In the genomic region with DNA sequence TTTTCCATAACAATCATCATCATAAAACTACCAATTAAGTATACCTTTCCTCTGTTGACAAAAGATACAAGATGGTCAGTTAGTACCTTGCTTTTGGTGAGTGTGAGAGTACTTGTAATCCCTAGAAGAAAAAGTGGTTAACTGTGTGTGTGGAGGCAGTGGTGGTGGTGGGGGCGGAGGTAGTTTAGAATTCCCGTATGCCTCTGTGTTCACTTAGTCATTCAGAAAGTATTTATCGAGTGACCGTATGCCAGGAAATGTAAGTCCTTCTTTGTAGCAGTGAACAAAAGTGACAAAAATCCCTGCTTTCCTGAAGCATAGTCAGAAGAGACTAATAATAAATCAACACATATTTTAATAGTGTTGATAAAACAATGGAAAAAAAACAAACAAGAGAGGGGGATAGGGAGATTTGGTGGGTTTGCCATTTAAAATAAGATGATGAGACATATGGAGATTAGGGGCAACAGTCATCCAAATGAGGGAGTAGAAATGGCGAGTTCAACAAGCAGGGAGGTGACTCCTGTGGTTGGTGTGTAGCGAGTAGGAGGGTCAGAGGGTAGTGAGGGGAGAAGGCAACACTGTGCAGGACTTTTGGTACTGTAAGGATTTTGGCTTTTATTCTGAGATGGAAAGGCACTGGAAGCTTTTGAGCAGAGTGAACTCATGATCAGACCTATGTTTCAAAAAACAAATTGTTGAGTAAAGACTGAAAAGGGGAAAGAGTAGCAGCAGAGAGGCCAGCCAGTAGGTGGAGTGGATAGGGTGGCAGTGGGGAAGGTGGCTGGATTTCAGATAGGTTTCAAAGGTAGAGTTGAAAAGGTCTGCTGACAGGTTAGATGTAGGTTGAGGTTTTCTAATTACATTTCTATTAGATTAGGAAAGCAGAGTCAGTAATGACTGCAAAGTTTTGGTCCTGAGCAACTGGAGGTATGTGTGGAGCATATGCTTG, we compare ENCODE assay signal across 12 cellular contexts. TPM values are rescaled to one million over a fixed set of nuclear protein-coding genes. Genes with fewer than 3 reads are reported as not detected.
A peak's percentile ranks its signal among the peaks of the same experiment; 100 is the strongest.
DNase-seq lines count a peak whose midpoint lies in the region; ATAC-seq and TF ChIP-seq lines count a peak whose summit lies in the region.
"Had no signal": no experiment of that assay in that cellular context is flagged by ENCODE, and none has a peak within 500 bp of the region (broad histone marks: within the 10 kb centered on the region; RNA-seq: fewer than 3 reads in every experiment).

No MANE protein-coding gene starts in this region.

- H3K36me3 ChIP-seq in psoas muscle (ENCODE audit: insufficient read depth in 1 of 2, low read depth in 1 of 2) (peaks cover 3 to 12% of the 10 kb centered on the region in 2 donors), neural progenitor cell (no peaks in the 10 kb centered on the region)

- peak; percentile 66 for DNase-seq in HS-27A (ENCODE audit: low read depth)
- peak; percentile 91 for DNase-seq in choroid plexus epithelial cell (ENCODE audit: low read depth)
- peak in 1 of 2 donors; percentile 17 for DNase-seq in psoas muscle
- DNase-seq in DMS 273 treated with DMSO at 0.1 percent for 48 hours (lab: John Stamatoyannopoulos, UW) = no peak
- no peak for DNase-seq in neural progenitor cell (ENCODE audit: low spot score)
- DNase-seq in NCI-H510A treated with DMSO at 0.1 percent for 48 hours (lab: John Stamatoyannopoulos, UW) = no peak
- no peak for DNase-seq in NCI-H187 treated with DMSO at 0.1 percent for 48 hours (lab: John Stamatoyannopoulos, UW)
- DNase-seq: activated B cell treated with CpG ODN at 0.5 μM for 24 hours had no signal

- H3K9ac ChIP-seq in neural progenitor cell = no peak overlapping the region

- no peak overlapping the region for H2AFZ ChIP-seq in neural progenitor cell (replicated peaks)

- intact Hi-C loops in psoas muscle (cut with DNase I) = no loop called here

- TF ChIP-seq CTCF in choroid plexus epithelial cell (conservative IDR thresholded peaks at IDR 0.05; ENCODE audit: low read depth, low read length) = peak; percentile 25
- no peak for TF ChIP-seq CTCF in psoas muscle (IDR thresholded peaks at IDR 0.05)
- TF ChIP-seq CTCF in neural progenitor cell (IDR thresholded peaks at IDR 0.05) = no peak

- H3K79me2 ChIP-seq in neural progenitor cell (ENCODE audit: low read depth) = no peaks in the 10 kb centered on the region

- H3K4me2 ChIP-seq in neural progenitor cell = no peak overlapping the region

- no peak overlapping the region for H3K27ac Mint-ChIP-seq in neural progenitor cell
- H3K27ac Mint-ChIP-seq: activated B cell treated with CpG ODN at 0.5 μM for 24 hours had no signal

- peaks cover 4% of the 10 kb centered on the region for H3K36me3 Mint-ChIP-seq in neural progenitor cell

- no peak overlapping the region for H3K4me3 ChIP-seq in choroid plexus epithelial cell (ENCODE audit: low read depth, low read length)
- no peak overlapping the region for H3K4me3 ChIP-seq in psoas muscle
- H3K4me3 ChIP-seq in neural progenitor cell = no peak overlapping the region
- H3K4me3 ChIP-seq: breast epithelium had no signal

- H3K27me3 ChIP-seq in psoas muscle (ENCODE audit: insufficient read depth in 3 of 3, low read length in 2 of 3) (no peaks in the 10 kb centered on the region), neural progenitor cell (no peaks in the 10 kb centered on the region)
- H3K27me3 ChIP-seq: breast epithelium had no signal

- H3K9me3 ChIP-seq in psoas muscle = no peaks in the 10 kb centered on the region
- no peaks in the 10 kb centered on the region for H3K9me3 ChIP-seq in neural progenitor cell (ENCODE audit: low read depth)
- H3K9me3 ChIP-seq: breast epithelium had no signal

- H3K4me1 ChIP-seq in psoas muscle (no peaks in the 10 kb centered on the region), neural progenitor cell (no peaks in the 10 kb centered on the region)
- H3K4me1 ChIP-seq: breast epithelium had no signal

- no peak overlapping the region for H3K4me3 Mint-ChIP-seq in neural progenitor cell
- H3K4me3 Mint-ChIP-seq: activated B cell treated with CpG ODN at 0.5 μM for 24 hours had no signal

- H3F3A ChIP-seq in neural progenitor cell (ENCODE audit: low read depth) = no peaks in the 10 kb centered on the region

- H4K20me1 ChIP-seq in neural progenitor cell (ENCODE audit: low read depth) = no peaks in the 10 kb centered on the region

- H3K9me3 Mint-ChIP-seq in neural progenitor cell = no peaks in the 10 kb centered on the region
- H3K9me3 Mint-ChIP-seq: activated B cell treated with CpG ODN at 0.5 μM for 24 hours had no signal

- ATAC-seq in GM18868 (IDR thresholded peaks at IDR 0.05; ENCODE audit: unreplicated experiment) (peak; percentile 73), psoas muscle (peak; percentile 27 to 64 (median 56))

- no peak overlapping the region for H3K27ac ChIP-seq in psoas muscle
- H3K27ac ChIP-seq in neural progenitor cell = no peak overlapping the region

- H3K27me3 Mint-ChIP-seq in neural progenitor cell (ENCODE audit: insufficient read depth, low read depth) = no peaks in the 10 kb centered on the region

- H3K4me1 Mint-ChIP-seq in neural progenitor cell = peaks cover 3% of the 10 kb centered on the region
- H3K4me1 Mint-ChIP-seq: activated B cell treated with CpG ODN at 0.5 μM for 24 hours had no signal

- 41 to 58% (median 49%) methylated on average over 6 of the region's 6 CpGs for WGBS in psoas muscle, 3 donors

RNA-seq across cellular contexts. Expression of a gene that starts 40.3 kb away (rescaled TPM):
- 10 to 100 TPM in 1 of 4 donors, 1 to 10 TPM in 2, under 1 TPM in 1; 0.60 to 14.4 (median 5.4) TPM for total RNA-seq in psoas muscle
- polyA plus RNA-seq in psoas muscle = 10 to 100 TPM in 1 of 3 donors, 1 to 10 TPM in 1, under 1 TPM in 1; 0.76 to 11.2 (median 4.7) TPM
- total RNA-seq in neural progenitor cell (ENCODE audit: low replicate concordance) = not detected in 2 replicates
- total RNA-seq: activated B cell treated with CpG ODN at 0.5 μM for 24 hours had no signal
- polyA plus RNA-seq: liver, urinary bladder had no signal

Comparison
In these comparisons a context has a peak if more than half of its experiments do, and no peak if none do; other contexts are left out.
1. DNase-seq: peak in HS-27A (single experiment) and choroid plexus epithelial cell (single experiment); none in DMS 273 treated with DMSO at 0.1 percent for 48 hours (single experiment), neural progenitor cell (single experiment), NCI-H510A treated with DMSO at 0.1 percent for 48 hours (single experiment) and NCI-H187 treated with DMSO at 0.1 percent for 48 hours (single experiment).